13 cellular contexts compared by ENCODE assay signal in genomic region chr18:59142274-59142673, GRCh38. TPM values are rescaled to one million over a fixed set of nuclear protein-coding genes. Genes with fewer than 3 reads are reported as not detected.
DNase-seq lines count a peak whose midpoint lies in the region; ATAC-seq and TF ChIP-seq lines count a peak whose summit lies in the region.
"Had no signal": no experiment of that assay in that cellular context is flagged by ENCODE, and none has a peak within 500 bp of the region (broad histone marks: within the 10 kb centered on the region; RNA-seq: fewer than 3 reads in every experiment).

No MANE protein-coding gene starts in this region.

- H4K20me1 ChIP-seq in OCI-LY1 (ENCODE audit: insufficient read depth, low read length): no peaks in the 10 kb centered on the region

- H3K4me1 Mint-ChIP-seq in CD4-positive, alpha-beta T cell (ENCODE audit: low read depth): peaks cover 62% of the 10 kb centered on the region
- H3K4me1 Mint-ChIP-seq in effector memory CD8-positive, alpha-beta T cell (ENCODE audit: low read depth in 2 of 2): peaks cover 42 to 63% of the 10 kb centered on the region in 2 donors

- DNase-seq in A673 (ENCODE audit: low spot score) (no peak), HuH-7.5 (ENCODE audit: low spot score) (no peak), body of pancreas (no peak)
- no peak for DNase-seq in CD4-positive, alpha-beta T cell
- DNase-seq in effector memory CD8-positive, alpha-beta T cell: no peak
- DNase-seq: activated CD8-positive, alpha-beta memory T cell treated with anti-CD3 and anti-CD28 coated beads for 24 hours; DMS 273 treated with DMSO at 0.1 percent for 48 hours; esophagus squamous epithelium had no signal

- peak overlapping the region; percentile 98 for H3K27ac Mint-ChIP-seq in CD4-positive, alpha-beta T cell
- peak overlapping the region; percentile 67 to 100 for H3K27ac Mint-ChIP-seq in effector memory CD8-positive, alpha-beta T cell

- no TSS peak for BruUV-seq in A673 (replicated peaks; lab: Mats Ljungman, UMichigan)

- H3K4me3 ChIP-seq in A673 (ENCODE audit: low read depth, low read length, poor library complexity, severe bottlenecking) (peak overlapping the region; percentile 89), OCI-LY1 (ENCODE audit: low read depth, low read length, poor library complexity, severe bottlenecking) (peak overlapping the region; percentile 75), body of pancreas (no peak overlapping the region)
- H3K4me3 ChIP-seq: esophagus squamous epithelium, thoracic aorta had no signal

- peaks cover 53% of the 10 kb centered on the region for H3K79me2 ChIP-seq in OCI-LY1 (ENCODE audit: insufficient read depth, low read length)

- H3K9me3 Mint-ChIP-seq in CD4-positive, alpha-beta T cell: no peaks in the 10 kb centered on the region
- no peaks in the 10 kb centered on the region for H3K9me3 Mint-ChIP-seq in effector memory CD8-positive, alpha-beta T cell

- CTCF ChIA-PET in A673 (lab: Charles Lee): interaction anchor here (1.2 kb wide), 1 partner anchor 151 kb away, joined by 4 read pairs; no protein-coding TSS in a partner anchor
- CTCF ChIA-PET in CD4-positive, alpha-beta T cell (lab: Charles Lee): interaction anchor here (1.4 kb wide), 1 partner anchor 9 kb away, joined by 3 read pairs; no protein-coding TSS in a partner anchor

- H3K9me3 ChIP-seq in A673 (ENCODE audit: low read depth, low read length, poor library complexity, severe bottlenecking) (no peaks in the 10 kb centered on the region), OCI-LY1 (ENCODE audit: low read length) (0 out of 2 replicates have a peak, but pooled peaks cover 3% of the 10 kb centered on the region), body of pancreas (no peaks in the 10 kb centered on the region)
- no peaks in the 10 kb centered on the region for H3K9me3 ChIP-seq in CD4-positive, alpha-beta T cell (ENCODE audit: control insufficient read depth, low read length)
- H3K9me3 ChIP-seq: esophagus squamous epithelium, neutrophil, thoracic aorta had no signal

- WGBS in body of pancreas, 2 donors: 20 to 26% methylated on average over 6 of the region's 6 CpGs

- H3K4me1 ChIP-seq in A673 (ENCODE audit: insufficient read depth, low read length, poor library complexity, severe bottlenecking) (peaks cover 52% of the 10 kb centered on the region), OCI-LY1 (ENCODE audit: insufficient read depth, low read length, severe bottlenecking) (peaks cover 53% of the 10 kb centered on the region), body of pancreas (peaks cover 29% of the 10 kb centered on the region)

- H3K27me3 Mint-ChIP-seq in CD4-positive, alpha-beta T cell: no peaks in the 10 kb centered on the region
- no peaks in the 10 kb centered on the region for H3K27me3 Mint-ChIP-seq in effector memory CD8-positive, alpha-beta T cell

- ATAC-seq in CD4-positive, alpha-beta T cell (ENCODE audit: poor library complexity): no peak
- ATAC-seq in effector memory CD8-positive, alpha-beta T cell (replicated peaks): no peak
- no peak for ATAC-seq in HG03469 (IDR thresholded peaks at IDR 0.05; ENCODE audit: unreplicated experiment)
- ATAC-seq in body of pancreas: no peak
- no peak for ATAC-seq in GM21447 (IDR thresholded peaks at IDR 0.05; ENCODE audit: unreplicated experiment)

- H3K27ac ChIP-seq in A673 (ENCODE audit: low read depth, low read length, poor library complexity, severe bottlenecking) (peak overlapping the region; percentile 93), OCI-LY1 (ENCODE audit: low read depth, low read length, poor library complexity, severe bottlenecking) (peak overlapping the region; percentile 67), body of pancreas (peak overlapping the region in 2 of 4 donors; percentile 19 to 94)
- H3K27ac ChIP-seq in CD4-positive, alpha-beta T cell (ENCODE audit: low read depth, low read length): no peak overlapping the region
- H3K27ac ChIP-seq: esophagus squamous epithelium, neutrophil, thoracic aorta had no signal

- peak overlapping the region; percentile 76; the same call in 1 of the 2 replicates for H3K9ac ChIP-seq in OCI-LY1 (ENCODE audit: low read length)

- no peaks in the 10 kb centered on the region for H3K9me2 ChIP-seq in OCI-LY1 (ENCODE audit: low read depth, low read length)

- POLR2A ChIA-PET in A673 (lab: Charles Lee; ENCODE audit: low non-redundant PET): interaction anchor here (0.6 kb wide), 2 partner anchors 39 to 77 kb away, joined by 3 read pairs; partner anchors contain the start of gene GRP
- POLR2A ChIA-PET in CD4-positive, alpha-beta T cell (lab: Charles Lee): no interaction called here

- intact Hi-C loops in A673 (cut with micrococcal nuclease; ENCODE audit: unreplicated experiment) (loop anchor here (5.0 kb wide), 2 partner anchors 65 to 80 kb away; partner anchors contain the start of gene GRP), body of pancreas (cut with DNase I) (no loop called here)
- intact Hi-C loops in CD4-positive, alpha-beta T cell (cut with DNase I, micrococcal nuclease): loop anchor here (2.0 to 10.0 kb wide), 4 partner anchors 213 to 1515 kb away; partner anchors contain the start of genes LMAN1 (in 2 of the 2) and NEDD4L (in 1 of the 2)

- no peak overlapping the region for H2AFZ ChIP-seq in OCI-LY1 (ENCODE audit: low read length)

- H3K36me3 ChIP-seq in A673 (ENCODE audit: insufficient read depth, low read length, poor library complexity, severe bottlenecking): peaks cover 6% of the 10 kb centered on the region
- no peaks in the 10 kb centered on the region for H3K36me3 ChIP-seq in OCI-LY1 (ENCODE audit: insufficient read depth, low read length)
- no peaks in the 10 kb centered on the region for H3K36me3 ChIP-seq in body of pancreas (replicated peaks in 1 of 2; ENCODE audit: insufficient read depth in 1 of 2, low read depth in 2 of 2)
- H3K36me3 ChIP-seq: esophagus squamous epithelium, neutrophil, thoracic aorta had no signal

- TF ChIP-seq POLR2A in body of pancreas (IDR thresholded peaks at IDR 0.05): no peak

- no peak for TF ChIP-seq CTCF in A673 (conservative IDR thresholded peaks at IDR 0.05; ENCODE audit: low read depth, low read length)
- no peak for TF ChIP-seq CTCF in CD4-positive, alpha-beta T cell (IDR thresholded peaks at IDR 0.05)
- no peak for TF ChIP-seq CTCF in OCI-LY1 (IDR thresholded peaks at IDR 0.05; ENCODE audit: low read length)
- TF ChIP-seq CTCF in body of pancreas (IDR thresholded peaks at IDR 0.05): no peak

- H3F3A ChIP-seq in OCI-LY1 (ENCODE audit: insufficient read depth, low read length): peaks cover 9% of the 10 kb centered on the region; the same call in 1 of the 2 replicates

- H3K27me3 ChIP-seq in A673 (replicated peaks; ENCODE audit: insufficient read depth, low read depth, low read length, poor library complexity) (no peaks in the 10 kb centered on the region), OCI-LY1 (ENCODE audit: insufficient read depth, low read length) (no peaks in the 10 kb centered on the region), body of pancreas (no peaks in the 10 kb centered on the region)
- H3K27me3 ChIP-seq in CD4-positive, alpha-beta T cell (ENCODE audit: control insufficient read depth, insufficient read depth, low read length): no peaks in the 10 kb centered on the region
- H3K27me3 ChIP-seq: esophagus squamous epithelium had no signal

- H3K4me3 Mint-ChIP-seq in CD4-positive, alpha-beta T cell: peak overlapping the region; percentile 93
- H3K4me3 Mint-ChIP-seq in effector memory CD8-positive, alpha-beta T cell: peak overlapping the region; percentile 92 to 94

- peaks cover 10% of the 10 kb centered on the region for H3K36me3 Mint-ChIP-seq in CD4-positive, alpha-beta T cell (ENCODE audit: low read depth)
- H3K36me3 Mint-ChIP-seq in effector memory CD8-positive, alpha-beta T cell (ENCODE audit: insufficient read depth): peaks cover 11% of the 10 kb centered on the region

- peak overlapping the region; percentile 98 for H3K4me2 ChIP-seq in OCI-LY1 (ENCODE audit: low read length)

RNA-seq across cellular contexts. Expression of gene SEC11C, which starts 2.6 kb away (rescaled TPM):
- total RNA-seq in A673 (2021): 300 and 355 TPM in 2 replicates
- 10 to 100 TPM; 42.0 to 44.1 TPM for total RNA-seq in CD4-positive, alpha-beta T cell
- total RNA-seq in body of pancreas: 10 to 100 TPM; 41.8 to 77.1 TPM

Comparison
In these comparisons a context has a peak if more than half of its experiments do, and no peak if none do; other contexts are left out.
1. H3K4me3 ChIP-seq: peak in A673 (single experiment) and OCI-LY1 (single experiment); none in body of pancreas (0 of 2).